ENCODE assay signal across 9 cellular contexts in the genomic region with DNA sequence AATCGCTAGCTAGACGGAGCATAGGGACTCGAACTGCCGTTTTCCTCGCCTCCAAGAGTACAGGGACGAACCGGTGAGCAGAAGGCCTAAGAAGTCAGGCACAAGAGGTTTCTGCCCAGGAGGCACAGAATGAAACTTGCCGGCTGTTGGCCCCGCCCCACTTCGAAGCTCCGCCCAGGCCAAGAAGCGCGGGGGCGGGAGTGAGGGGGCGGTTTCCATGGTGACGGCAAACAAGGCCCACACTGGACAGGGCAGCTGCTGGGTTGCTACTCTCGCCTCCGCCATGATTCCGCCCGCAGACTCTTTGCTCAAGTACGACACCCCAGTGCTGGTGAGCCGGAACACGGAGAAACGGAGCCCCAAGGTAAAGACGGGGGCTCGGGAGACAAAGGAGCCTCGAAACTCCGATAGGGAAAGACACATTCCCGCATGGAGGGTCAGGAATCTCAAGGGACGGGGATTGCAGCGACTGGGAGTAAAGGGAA. TPM values are rescaled to one million over a fixed set of nuclear protein-coding genes. Genes with fewer than 3 reads are reported as not detected.
DNase-seq lines count a peak whose midpoint lies in the region; TF ChIP-seq lines count a peak whose summit lies in the region.
"Had no signal": no experiment of that assay in that cellular context is flagged by ENCODE, and none has a peak within 500 bp of the region (broad histone marks: within the 10 kb centered on the region; RNA-seq: fewer than 3 reads in every experiment).

A gene (plus strand): TSS at position 229 of the 485 bp plus-strand sequence. CDS start 55 bp downstream, at position 284.

- peak; percentile 41 for TF ChIP-seq RAD21 in neural cell (conservative IDR thresholded peaks at IDR 0.05)

- H3K4me2 ChIP-seq in neural cell (ENCODE audit: low read length), result peak within 1 kb of the TSS; percentile 91

- no peaks in the 10 kb centered on the region for H3K27me3 ChIP-seq in neural cell (ENCODE audit: insufficient read depth, low read depth, low read length)

- no peaks in the 10 kb centered on the region for H3K9me2 ChIP-seq in neural cell (ENCODE audit: insufficient read depth, low read length)

- H3K9me3 ChIP-seq in neural cell (ENCODE audit: low read length), result no peaks in the 10 kb centered on the region

- peaks cover 28% of the 10 kb centered on the region for H3K79me2 ChIP-seq in neural cell (replicated peaks; ENCODE audit: insufficient read depth, low read length)

- H3K9ac ChIP-seq in neural cell (ENCODE audit: low read length), result peak within 1 kb of the TSS; percentile 74

- TF ChIP-seq EP300 in neural cell (conservative IDR thresholded peaks at IDR 0.05; ENCODE audit: poor library complexity, severe bottlenecking), result peak; percentile 41

- peak; percentile 15 for TF ChIP-seq CTCF in neural cell (IDR thresholded peaks at IDR 0.05; ENCODE audit: poor library complexity, severe bottlenecking)

- peak within 1 kb of the TSS; percentile 81 for H2AFZ ChIP-seq in neural cell (ENCODE audit: low read depth, low read length)

- no peaks in the 10 kb centered on the region for H3K36me3 ChIP-seq in neural cell (ENCODE audit: insufficient read depth, low read length)

- DNase-seq in G401 (ENCODE audit: low spot score), result peak; percentile 75
- peak; percentile 77 to 84 for DNase-seq in NCI-H187 (lab: John Stamatoyannopoulos, UW)
- peak; percentile 13 for DNase-seq in activated naive CD4-positive, alpha-beta T cell treated with anti-CD3 and anti-CD28 coated beads, Interleukin-2, amount 50 U/mL, for 16 hours
- DNase-seq in globus pallidus (ENCODE audit: low spot score), result peak; percentile 85
- DNase-seq in 8988T, result no peak
- no peak for DNase-seq in NOMO-1 treated with DMSO at 0.1 percent for 48 hours (lab: John Stamatoyannopoulos, UW; ENCODE audit: unreplicated experiment)
- no peak for DNase-seq in NCI-H446 (lab: John Stamatoyannopoulos, UW)

- no peaks in the 10 kb centered on the region for H4K20me1 ChIP-seq in neural cell (ENCODE audit: insufficient read depth)

- H3K27ac ChIP-seq in neural cell (ENCODE audit: low read length), result peak within 1 kb of the TSS; percentile 69
- H3K27ac ChIP-seq: SK-N-MC had no signal

- in situ Hi-C loops in G401 (cut with HindIII; ENCODE audit: low sequenced_read_pairs), result no loop called here

- H3F3A ChIP-seq in neural cell (ENCODE audit: insufficient read depth, low read length, poor library complexity, severe bottlenecking), result no peaks in the 10 kb centered on the region

- peak within 1 kb of the TSS; percentile 75 for H3K4me3 ChIP-seq in neural cell (ENCODE audit: low read length)
- H3K4me3 ChIP-seq: SK-N-MC had no signal

TF ChIP-seq in neural cell, 6 proteins besides CTCF, POLR2A, EP300 and RAD21:
- TF ChIP-seq POLR2AphosphoS5 (IDR thresholded peaks at IDR 0.05) (peak; percentile 66), SMC3 (conservative IDR thresholded peaks at IDR 0.05; ENCODE audit: poor library complexity) (peak; percentile 41), EZH2 (IDR thresholded peaks at IDR 0.05; ENCODE audit: borderline replicate concordance, insufficient read depth, low read length, poor library complexity, severe bottlenecking) (no peak), MXI1 (conservative IDR thresholded peaks at IDR 0.05; ENCODE audit: poor library complexity, severe bottlenecking) (peak; percentile 82), TAF1 (IDR thresholded peaks at IDR 0.05; ENCODE audit: low read depth) (no peak)
- TF ChIP-seq, protein P1, sequence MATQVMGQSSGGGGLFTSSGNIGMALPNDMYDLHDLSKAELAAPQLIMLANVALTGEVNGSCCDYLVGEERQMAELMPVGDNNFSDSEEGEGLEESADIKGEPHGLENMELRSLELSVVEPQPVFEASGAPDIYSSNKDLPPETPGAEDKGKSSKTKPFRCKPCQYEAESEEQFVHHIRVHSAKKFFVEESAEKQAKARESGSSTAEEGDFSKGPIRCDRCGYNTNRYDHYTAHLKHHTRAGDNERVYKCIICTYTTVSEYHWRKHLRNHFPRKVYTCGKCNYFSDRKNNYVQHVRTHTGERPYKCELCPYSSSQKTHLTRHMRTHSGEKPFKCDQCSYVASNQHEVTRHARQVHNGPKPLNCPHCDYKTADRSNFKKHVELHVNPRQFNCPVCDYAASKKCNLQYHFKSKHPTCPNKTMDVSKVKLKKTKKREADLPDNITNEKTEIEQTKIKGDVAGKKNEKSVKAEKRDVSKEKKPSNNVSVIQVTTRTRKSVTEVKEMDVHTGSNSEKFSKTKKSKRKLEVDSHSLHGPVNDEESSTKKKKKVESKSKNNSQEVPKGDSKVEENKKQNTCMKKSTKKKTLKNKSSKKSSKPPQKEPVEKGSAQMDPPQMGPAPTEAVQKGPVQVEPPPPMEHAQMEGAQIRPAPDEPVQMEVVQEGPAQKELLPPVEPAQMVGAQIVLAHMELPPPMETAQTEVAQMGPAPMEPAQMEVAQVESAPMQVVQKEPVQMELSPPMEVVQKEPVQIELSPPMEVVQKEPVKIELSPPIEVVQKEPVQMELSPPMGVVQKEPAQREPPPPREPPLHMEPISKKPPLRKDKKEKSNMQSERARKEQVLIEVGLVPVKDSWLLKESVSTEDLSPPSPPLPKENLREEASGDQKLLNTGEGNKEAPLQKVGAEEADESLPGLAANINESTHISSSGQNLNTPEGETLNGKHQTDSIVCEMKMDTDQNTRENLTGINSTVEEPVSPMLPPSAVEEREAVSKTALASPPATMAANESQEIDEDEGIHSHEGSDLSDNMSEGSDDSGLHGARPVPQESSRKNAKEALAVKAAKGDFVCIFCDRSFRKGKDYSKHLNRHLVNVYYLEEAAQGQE (IDR thresholded peaks at IDR 0.05; ENCODE audit: borderline replicate concordance), result peak; percentile 89
TF ChIP-seq in neural cell: peak in this region for 4.

RNA-seq across cellular contexts. Expression of the gene that starts here (rescaled TPM):
- not detected in 2 replicates for total RNA-seq in G401 (2014; rRNA removed; shearing (Covaris generic))
- 33.5 and 35.0 TPM in 2 replicates for polyA plus RNA-seq in neural cell
- 14.6 and 15.0 TPM in 2 replicates for polyA minus RNA-seq in neural cell

Comparison
In these comparisons a context has a peak if more than half of its experiments do, and no peak if none do; other contexts are left out.
1. Peak in DNase-seq in G401; RNA of the gene not detected or under 1 TPM.
2. DNase-seq: peak in NCI-H187 (2 of 2), activated naive CD4-positive, alpha-beta T cell treated with anti-CD3 and anti-CD28 coated beads, Interleukin-2, amount 50 U/mL, for 16 hours (single experiment) and globus pallidus (single experiment); none in 8988T (single experiment), NOMO-1 treated with DMSO at 0.1 percent for 48 hours (single experiment) and NCI-H446 (0 of 2).